Comparison of ENCODE assay signal across 21 cellular contexts in genomic region chr21:37008705-37009104, GRCh38. TPM values are rescaled to one million over a fixed set of nuclear protein-coding genes. Genes with fewer than 3 reads are reported as not detected.
DNase-seq lines count a peak whose midpoint lies in the region; FAIRE-seq and TF ChIP-seq lines count a peak whose summit lies in the region.
"Had no signal": no experiment of that assay in that cellular context is flagged by ENCODE, and none has a peak within 500 bp of the region (broad histone marks: within the 10 kb centered on the region; RNA-seq: fewer than 3 reads in every experiment).

No MANE protein-coding gene starts in this region.

- intact Hi-C loops in mammary epithelial cell (cut with micrococcal nuclease): no loop called here

- no peaks in the 10 kb centered on the region for H3K9me3 ChIP-seq in mammary epithelial cell (replicated peaks; ENCODE audit: insufficient read depth, low read length)
- H3K9me3 ChIP-seq: HAP-1, Peyer's patch, stomach had no signal

- in situ Hi-C loops in mammary epithelial cell (cut with MboI; ENCODE audit: low sequenced_read_pairs in 2 of 2): no loop called here

- peak overlapping the region in 3 of 5 experiments; percentile 8 to 81 (median 43) for H3K4me3 Mint-ChIP-seq in brain
- H3K4me3 Mint-ChIP-seq: activated CD4-positive, alpha-beta memory T cell treated with anti-CD3 and anti-CD28 coated beads for 36 hours; activated T-cell treated with anti-CD3 and anti-CD28 coated beads, Interleukin-2, amount 50 U/mL, for 4 hours had no signal

- peaks cover 76% of the 10 kb centered on the region for H3K27me3 Mint-ChIP-seq in brain

- 99% methylated on average over 9 of the region's 13 CpGs for WGBS in mammary epithelial cell (ENCODE audit: low coverage, missing lambda C conversion rate)

- H3K4me1 ChIP-seq in mammary epithelial cell (ENCODE audit: insufficient read depth, low read length): peaks cover 4% of the 10 kb centered on the region

- no peaks in the 10 kb centered on the region for H3K36me3 ChIP-seq in mammary epithelial cell (ENCODE audit: insufficient read depth, low read length)
- H3K36me3 ChIP-seq: brain microvascular endothelial cell, HAP-1, Peyer's patch, stomach had no signal

- H3K27me3 ChIP-seq in mammary epithelial cell (ENCODE audit: insufficient read depth, low read length): no peaks in the 10 kb centered on the region
- H3K27me3 ChIP-seq: brain microvascular endothelial cell had no signal

- DNase-seq in COLO668 (lab: John Stamatoyannopoulos, UW; ENCODE audit: unreplicated experiment) (peak; percentile 90), NCI-H1092 treated with DMSO at 0.1 percent for 48 hours (lab: John Stamatoyannopoulos, UW) (peak; percentile 97), NCI-H2107 treated with DMSO at 0.1 percent for 48 hours (lab: John Stamatoyannopoulos, UW; ENCODE audit: unreplicated experiment) (peak; percentile 95), RKO (ENCODE audit: low spot score) (no peak), NCI-H1048 (lab: John Stamatoyannopoulos, UW) (no peak), mammary epithelial cell (no peak), D721Med (ENCODE audit: insufficient read length, low spot score) (no peak)
- DNase-seq: activated CD4-positive, alpha-beta memory T cell treated with anti-CD3 and anti-CD28 coated beads for 36 hours; activated T-cell treated with anti-CD3 and anti-CD28 coated beads, Interleukin-2, amount 50 U/mL, for 4 hours; brain microvascular endothelial cell; naive thymus-derived CD4-positive, alpha-beta T cell; NCI-H82; Peyer's patch; stomach had no signal

- no TSS peak for BruUV-seq in mammary epithelial cell (replicated peaks; lab: Mats Ljungman, UMichigan)

- H3K9me3 Mint-ChIP-seq in brain: peaks cover 0 to 14% (median 8%) of the 10 kb centered on the region in 5 experiments
- H3K9me3 Mint-ChIP-seq: activated CD4-positive, alpha-beta memory T cell treated with anti-CD3 and anti-CD28 coated beads for 36 hours; activated naive CD4-positive, alpha-beta T cell treated with anti-CD3 and anti-CD28 coated beads, Interleukin-2, amount 50 U/mL, for 72 hours; activated T-cell treated with anti-CD3 and anti-CD28 coated beads, Interleukin-2, amount 50 U/mL, for 4 hours; naive thymus-derived CD4-positive, alpha-beta T cell had no signal

- CTCF ChIA-PET in mammary epithelial cell (lab: Charles Lee; ENCODE audit: low non-redundant PET): no interaction called here

- TF ChIP-seq CTCF in brain (conservative IDR thresholded peaks at IDR 0.05) (no peak), mammary epithelial cell (conservative IDR thresholded peaks at IDR 0.05 in 1 of 2, IDR thresholded peaks at IDR 0.05 in 1 of 2; ENCODE audit: extremely low read depth in 1 of 2, insufficient read depth in 1 of 2, low read depth in 1 of 2, low read length in 2 of 2) (no peak), D721Med (IDR thresholded peaks at IDR 0.05; ENCODE audit: insufficient read depth, missing control alignments) (no peak)

- no peak overlapping the region for H2AFZ ChIP-seq in mammary epithelial cell (ENCODE audit: low read depth, low read length)

- H3K4me2 ChIP-seq in mammary epithelial cell (ENCODE audit: insufficient read depth, low read depth, low read length): no peak overlapping the region

- H3K9ac ChIP-seq in mammary epithelial cell (ENCODE audit: insufficient read depth, low read length): no peak overlapping the region

- peak overlapping the region in 1 of 5 experiments; percentile 36 for H3K27ac Mint-ChIP-seq in brain
- H3K27ac Mint-ChIP-seq: activated CD4-positive, alpha-beta memory T cell treated with anti-CD3 and anti-CD28 coated beads for 36 hours; activated naive CD4-positive, alpha-beta T cell treated with anti-CD3 and anti-CD28 coated beads, Interleukin-2, amount 50 U/mL, for 72 hours; naive thymus-derived CD4-positive, alpha-beta T cell had no signal

- no peak overlapping the region for H3K27ac ChIP-seq in mammary epithelial cell (ENCODE audit: insufficient read depth, low read depth, low read length)
- H3K27ac ChIP-seq: brain microvascular endothelial cell, Peyer's patch, stomach had no signal

- H3K79me2 ChIP-seq in mammary epithelial cell (ENCODE audit: insufficient read depth, low read length): no peaks in the 10 kb centered on the region

- no peak overlapping the region for H3K4me3 ChIP-seq in mammary epithelial cell (replicated peaks in 1 of 3; ENCODE audit: insufficient read depth in 1 of 3, low read depth in 2 of 3, low read length in 3 of 3)
- H3K4me3 ChIP-seq: HAP-1, Peyer's patch had no signal

- H3K36me3 Mint-ChIP-seq in brain: no peaks in the 10 kb centered on the region
- H3K36me3 Mint-ChIP-seq: activated CD4-positive, alpha-beta memory T cell treated with anti-CD3 and anti-CD28 coated beads for 36 hours; activated naive CD4-positive, alpha-beta T cell treated with anti-CD3 and anti-CD28 coated beads, Interleukin-2, amount 50 U/mL, for 72 hours; naive thymus-derived CD4-positive, alpha-beta T cell had no signal

- dilution Hi-C loops in mammary epithelial cell (cut with HindIII; ENCODE audit: low sequenced_read_pairs): no loop called here

- no peaks in the 10 kb centered on the region for H4K20me1 ChIP-seq in mammary epithelial cell (ENCODE audit: insufficient read depth, low read length)

- no peak for FAIRE-seq in D721Med (lab: Jason Lieb, UNC)
- FAIRE-seq: urothelium cell line had no signal

- H3K4me1 Mint-ChIP-seq in brain: peaks cover 16% of the 10 kb centered on the region

RNA-seq across cellular contexts. Expression of gene RIPPLY3, which starts 2.2 kb away (rescaled TPM):
- polyA plus RNA-seq in brain (ENCODE audit: insufficient read depth, low read depth, low replicate concordance) (68.7 TPM), mammary epithelial cell (0.34 TPM)
- under 1 TPM; 0.17 to 0.54 TPM for total RNA-seq in mammary epithelial cell
- polyA minus RNA-seq in mammary epithelial cell: not detected
- total RNA-seq: activated T-cell treated with anti-CD3 and anti-CD28 coated beads, Interleukin-2, amount 50 U/mL, for 4 hours; esophagus mucosa; glomerular endothelial cell; lung microvascular endothelial cell; naive thymus-derived CD4-positive, alpha-beta T cell had no signal
- polyA plus RNA-seq: naive thymus-derived CD4-positive, alpha-beta T cell had no signal

RNA-seq across cellular contexts. Expression of gene HLCS, which starts 42.2 kb away (rescaled TPM):
- polyA plus RNA-seq in brain (ENCODE audit: insufficient read depth, low read depth, low replicate concordance) (21.4 TPM), mammary epithelial cell (16.0 TPM)
- 10 to 100 TPM; 32.4 to 42.5 TPM for total RNA-seq in mammary epithelial cell
- polyA minus RNA-seq in mammary epithelial cell: 21.5 TPM

Comparison
In these comparisons a context has a peak if more than half of its experiments do, and no peak if none do; other contexts are left out.
1. DNase-seq: peak in COLO668 (single experiment), NCI-H1092 treated with DMSO at 0.1 percent for 48 hours (single experiment) and NCI-H2107 treated with DMSO at 0.1 percent for 48 hours (single experiment); none in RKO (single experiment), NCI-H1048 (single experiment), mammary epithelial cell (single experiment) and D721Med (single experiment).
2. RNA of gene RIPPLY3, which starts 2.2 kb away (polyA plus RNA-seq): 68.7 TPM in brain (single experiment); 0.34 TPM in mammary epithelial cell (single experiment); every median in the first group is over 10 times any median in the second.